8 cellular contexts compared by ENCODE assay signal in genomic region chr17:81419333-81419885, GRCh38. TPM values are rescaled to one million over a fixed set of nuclear protein-coding genes. Genes with fewer than 3 reads are reported as not detected.
A peak's percentile ranks its signal among the peaks of the same experiment; 100 is the strongest.
DNase-seq lines count a peak whose midpoint lies in the region; ATAC-seq and TF ChIP-seq lines count a peak whose summit lies in the region.

No MANE protein-coding gene starts in this region.

- TF ChIP-seq CTCF in cardiac fibroblast (IDR thresholded peaks at IDR 0.05; ENCODE audit: low read depth, low read length) (no peak), tibial nerve (IDR thresholded peaks at IDR 0.05) (peak in 1 of 5 experiments; percentile 19)

- H3K27me3 Mint-ChIP-seq in naive thymus-derived CD8-positive, alpha-beta T cell, result peaks cover 0 to 7% (median 0%) of the 10 kb centered on the region in 5 donors

- H3K9me3 Mint-ChIP-seq in naive thymus-derived CD8-positive, alpha-beta T cell, result peaks cover 0 to 2% (median 0%) of the 10 kb centered on the region in 9 donors

- in situ Hi-C loops in Caki2 (cut with HindIII; ENCODE audit: low pct_unique_long_range_greater_than_20kb, low sequenced_read_pairs), result no loop called here

- no peaks in the 10 kb centered on the region for H3K36me3 Mint-ChIP-seq in naive thymus-derived CD8-positive, alpha-beta T cell

- peak in 1 of 2 donors; percentile 39 for TF ChIP-seq POLR2A in tibial nerve (IDR thresholded peaks at IDR 0.05)

- H3K4me1 ChIP-seq in tibial nerve, result peaks cover 0 to 76% (median 56%) of the 10 kb centered on the region in 4 donors

- peak; percentile 29 to 77 for TF ChIP-seq EP300 in tibial nerve (IDR thresholded peaks at IDR 0.05)

- ATAC-seq in naive thymus-derived CD8-positive, alpha-beta T cell, result no peak
- no peak for ATAC-seq in GM19397 (IDR thresholded peaks at IDR 0.05; ENCODE audit: unreplicated experiment)

- H3K4me3 Mint-ChIP-seq in naive thymus-derived CD8-positive, alpha-beta T cell, result no peak overlapping the region

- H3K36me3 ChIP-seq in tibial nerve, result no peaks in the 10 kb centered on the region

- peak overlapping the region; percentile 75 to 89 (median 82) for H3K27ac ChIP-seq in tibial nerve

- WGBS in tibial nerve, 2 donors, result 17% methylated on average over 23 to 31 of the region's 32 CpGs

- POLR2A ChIA-PET in naive thymus-derived CD8-positive, alpha-beta T cell (lab: Charles Lee), result interaction anchor here (0.6 kb wide), 1 partner anchor 518 kb away, joined by 3 read pairs; no protein-coding TSS in a partner anchor

- peak; percentile 96 for DNase-seq in Caki2 (ENCODE audit: low read depth)
- peak; percentile 95 for DNase-seq in NCI-H2171 treated with DMSO at 0.1 percent for 48 hours (lab: John Stamatoyannopoulos, UW)
- DNase-seq in cardiac fibroblast (ENCODE audit: low read depth in 2 of 2), result peak; percentile 90 to 99
- DNase-seq in left kidney (ENCODE audit: low read depth, low spot score), result peak; percentile 89
- DNase-seq in tibial nerve (ENCODE audit: low spot score in 2 of 2), result peak in 1 of 2 donors; percentile 72
- no peak for DNase-seq in naive thymus-derived CD8-positive, alpha-beta T cell
- DNase-seq in stimulated activated CD8-positive, alpha-beta memory T cell treated with anti-CD3 and anti-CD28 coated beads, Interleukin-4, amount 100 ng/mL, for 48 hours, result no peak

- H3K4me1 Mint-ChIP-seq in naive thymus-derived CD8-positive, alpha-beta T cell, result no peaks in the 10 kb centered on the region

- H3K4me3 ChIP-seq in cardiac fibroblast (replicated peaks in 1 of 2; ENCODE audit: low read depth in 2 of 2, low read length in 2 of 2) (peak overlapping the region; percentile 14 to 22), tibial nerve (peak overlapping the region; percentile 12 to 41 (median 22))

- no peaks in the 10 kb centered on the region for H3K27me3 ChIP-seq in tibial nerve

- H3K27ac Mint-ChIP-seq in naive thymus-derived CD8-positive, alpha-beta T cell, result no peak overlapping the region

- H3K9me3 ChIP-seq in tibial nerve, result no peaks in the 10 kb centered on the region

RNA-seq across cellular contexts. Expression of gene BAHCC1, which starts 24.2 kb away (rescaled TPM):
- 4.4 and 11.9 TPM in 2 replicates for total RNA-seq in Caki2 (2014; rRNA removed; shearing (Covaris generic); ENCODE audit: low replicate concordance)
- total RNA-seq in tibial nerve, result 10 to 100 TPM; 15.1 to 38.7 (median 27.4) TPM
- not detected for total RNA-seq in naive thymus-derived CD8-positive, alpha-beta T cell
- not detected for polyA plus RNA-seq in naive thymus-derived CD8-positive, alpha-beta T cell

Comparison
In these comparisons a context has a peak if more than half of its experiments do, and no peak if none do; other contexts are left out.
1. DNase-seq: peak in Caki2 (single experiment), NCI-H2171 treated with DMSO at 0.1 percent for 48 hours (single experiment), cardiac fibroblast (2 of 2) and left kidney (single experiment); none in naive thymus-derived CD8-positive, alpha-beta T cell (0 of 10) and stimulated activated CD8-positive, alpha-beta memory T cell treated with anti-CD3 and anti-CD28 coated beads, Interleukin-4, amount 100 ng/mL, for 48 hours (single experiment).